20 cellular contexts compared by ENCODE assay signal in genomic region chrX:68868316-68868715, GRCh38.
"Had no signal": no experiment of that assay in that cellular context is flagged by ENCODE, and none has a peak within 500 bp of the region (broad histone marks: within the 10 kb centered on the region; RNA-seq: fewer than 3 reads in every experiment).

No MANE protein-coding gene starts in this region.

- H3K9me3 ChIP-seq: body of pancreas, lower lobe of right lung, right atrium auricular region, thoracic aorta had no signal

- DNase-seq: activated CD4-positive, alpha-beta T cell treated with anti-CD3 and anti-CD28 coated beads, Interleukin-2, amount 50 U/mL, for 1 hour; activated naive CD4-positive, alpha-beta T cell treated with anti-CD3 and anti-CD28 coated beads, Interleukin-2, amount 50 U/mL, for 16 hours; activated T-cell treated with anti-CD3 and anti-CD28 coated beads, Interleukin-2, amount 50 U/mL, for 1 hour; body of pancreas; caudate nucleus; cortex of kidney; effector CD8-positive, alpha-beta T cell; foreskin melanocyte; head of caudate nucleus; immature natural killer cell; left cardiac atrium; lower lobe of right lung; nucleus accumbens; T-helper 9 cell had no signal

- H3K36me3 ChIP-seq: lower lobe of right lung, right atrium auricular region, thoracic aorta had no signal

- H3K4me3 ChIP-seq: body of pancreas, lower lobe of right lung, right atrium auricular region, SK-N-MC, smooth muscle cell, thoracic aorta had no signal

- H3K4me1 ChIP-seq: lower lobe of right lung, right atrium auricular region had no signal

- ATAC-seq: activated CD4-positive, CD25-positive, alpha-beta regulatory T cell treated with anti-CD3 and anti-CD28 coated beads, Interleukin-2, amount 50 U/mL, for 24 hours; body of pancreas; lower lobe of right lung; natural killer cell treated with Interleukin-12 subunit alpha and Interleukin-12 subunit beta and Interleukin-15 and Interleukin-18, amount 100 ng/mL, for 72 hours had no signal

- H3K27ac ChIP-seq: body of pancreas, lower lobe of right lung, right atrium auricular region, SK-N-MC, thoracic aorta had no signal

- H3K27me3 ChIP-seq: body of pancreas, right atrium auricular region had no signal
